Comparison of ENCODE assay signal across 28 cellular contexts in genomic region chr10:124301736-124302135, GRCh38.
A peak's percentile ranks its signal among the peaks of the same experiment; 100 is the strongest.
DNase-seq lines count a peak whose midpoint lies in the region; ATAC-seq and TF ChIP-seq lines count a peak whose summit lies in the region.
"Had no signal": no experiment of that assay in that cellular context is flagged by ENCODE, and none has a peak within 500 bp of the region (broad histone marks: within the 10 kb centered on the region; RNA-seq: fewer than 3 reads in every experiment).

No MANE protein-coding gene starts in this region.

- DNase-seq in AG20443 (ENCODE audit: low spot score) (peak; percentile 48), epithelial cell of esophagus (ENCODE audit: low read depth) (peak; percentile 46), mesenteric fat pad (ENCODE audit: low spot score) (peak; percentile 77), SW 1271 (lab: John Stamatoyannopoulos, UW) (no peak), NCI-H2029 (lab: John Stamatoyannopoulos, UW) (no peak)
- no peak for DNase-seq in effector CD8-positive, alpha-beta T cell (lab: John Stamatoyannopoulos, UW)
- DNase-seq: activated CD4-positive, alpha-beta T cell treated with anti-CD3 and anti-CD28 coated beads, Interleukin-2, amount 10 ng/mL, durations not matched to agents 7 days and 5 days; activated naive CD8-positive, alpha-beta T cell treated with anti-CD3 and anti-CD28 coated beads, Interleukin-2, amount 10 ng/mL, durations not matched to agents 7 days and 5 days; COR-L47; esophagus squamous epithelium; GDM1; glutamatergic neuron; naive thymus-derived CD4-positive, alpha-beta T cell; NCI-H1092; NCI-H1694 treated with DMSO at 0.1 percent for 48 hours; NCI-H2171 treated with DMSO at 0.1 percent for 48 hours; NCI-H510A; occipital lobe; stimulated activated naive B cell treated with anti-CD40 and anti-IgM and Interleukin-4, amounts not matched to agents 10 μg/mL and 1 μg/mL and 100 μg/mL, for 72 hours; T-cell; WERI-Rb-1 had no signal

- H3K4me3 ChIP-seq in HEK293 (ENCODE audit: low read depth, low read length) (no peak overlapping the region), epithelial cell of esophagus (ENCODE audit: low read length) (no peak overlapping the region)
- H3K4me3 ChIP-seq: BLaER1 treated with 17β-estradiol and CSF1 and Interleukin-3, amounts not matched to agents 10 nM and 100 nM; esophagus squamous epithelium; HAP-1; left lung; skin epidermis; upper lobe of left lung had no signal

- POLR2A ChIA-PET in HEK293 (lab: Yijun Ruan, JAX): no interaction called here

- no peaks in the 10 kb centered on the region for H3K36me3 ChIP-seq in HEK293 (ENCODE audit: control insufficient read depth in 2 of 2, insufficient read depth in 1 of 2, low read length in 2 of 2)
- H3K36me3 ChIP-seq: esophagus squamous epithelium, HAP-1, left lung, upper lobe of left lung, WERI-Rb-1 had no signal

- TF ChIP-seq CTCF in HEK293 (tag by site-specific recombination; IDR thresholded peaks at IDR 0.05) (no peak), epithelial cell of esophagus (IDR thresholded peaks at IDR 0.05; ENCODE audit: insufficient read depth, low read depth, low read length, missing control alignments) (no peak)

- H3K27ac ChIP-seq in HEK293 (ENCODE audit: extremely low read depth, low read depth, low read length): no peak overlapping the region
- H3K27ac ChIP-seq: BLaER1 treated with 17β-estradiol and CSF1 and Interleukin-3, amounts not matched to agents 10 nM and 100 nM; esophagus squamous epithelium; left lung; skin epidermis; upper lobe of left lung; WERI-Rb-1 had no signal

- CTCF ChIA-PET in HEK293 (lab: Yijun Ruan, JAX): interaction anchor here (0.6 to 0.7 kb wide), 2 partner anchors 9 to 18 kb away, joined by 3 read pairs; no protein-coding TSS in a partner anchor

- H3K9me3 ChIP-seq in HEK293 (ENCODE audit: control insufficient read depth, insufficient read depth, low read depth, low read length): no peaks in the 10 kb centered on the region
- H3K9me3 ChIP-seq: HAP-1 had no signal

- ATAC-seq in HG02970 (IDR thresholded peaks at IDR 0.05; ENCODE audit: low FRiP score, unreplicated experiment): no peak
- ATAC-seq: left lung; naive thymus-derived CD4-positive, alpha-beta T cell; stimulated activated naive B cell treated with anti-CD40 and anti-IgM and Interleukin-4, amounts not matched to agents 10 μg/mL and 1 μg/mL and 100 μg/mL, for 72 hours; T-cell had no signal

- no peaks in the 10 kb centered on the region; the same call in 1 of the 2 replicates for H3K4me1 ChIP-seq in HEK293 (ENCODE audit: control insufficient read depth, insufficient read depth, low read length)
- H3K4me1 ChIP-seq: HAP-1, upper lobe of left lung had no signal

TF ChIP-seq in HEK293, 187 proteins besides CTCF, POLR2A, EP300 and RAD21:
- TF ChIP-seq ZIC2 (tag by site-specific recombination; IDR thresholded peaks at IDR 0.05): peak; percentile 36
- TF ChIP-seq ZFHX2 (tag by site-specific recombination; conservative IDR thresholded peaks at IDR 0.05): 0 out of 2 replicates have a peak, but pooled peaks have one; percentile 10
- no peak for TF ChIP-seq ZNF350 (tag by site-specific recombination; IDR thresholded peaks at IDR 0.05)
TF ChIP-seq in HEK293: peak in this region for 2.

Comparison
In these comparisons a context has a peak if more than half of its experiments do, and no peak if none do; other contexts are left out.
1. DNase-seq: peak in AG20443 (single experiment), epithelial cell of esophagus (single experiment) and mesenteric fat pad (single experiment); none in SW 1271 (0 of 2), effector CD8-positive, alpha-beta T cell (single experiment) and NCI-H2029 (single experiment).